6 cellular contexts compared by ENCODE assay signal in genomic region chr6:30717845-30718795, GRCh38. TPM values are rescaled to one million over a fixed set of nuclear protein-coding genes. Genes with fewer than 3 reads are reported as not detected.
A peak's percentile ranks its signal among the peaks of the same experiment; 100 is the strongest.
DNase-seq lines count a peak whose midpoint lies in the region; ATAC-seq and TF ChIP-seq lines count a peak whose summit lies in the region.
"Not testable (repeated sequence)": the region's sequence is repeated elsewhere in the genome, so short reads cannot be mapped to it uniquely, and the experiment has no call there.

No MANE protein-coding gene starts in this region.

- not testable (repeated sequence) for H3K9me3 ChIP-seq in SU-DHL-6 (ENCODE audit: insufficient read depth, low read length); heart right ventricle; neural cell (ENCODE audit: low read length); thyroid gland

- not testable (repeated sequence) for H3K27me3 ChIP-seq in SU-DHL-6 (ENCODE audit: low read length); brain microvascular endothelial cell (replicated peaks); heart right ventricle; neural cell (ENCODE audit: insufficient read depth, low read depth, low read length); thyroid gland

- peak overlapping the region; percentile 99 for H3K9ac ChIP-seq in SU-DHL-6 (ENCODE audit: low read length)
- H3K9ac ChIP-seq in neural cell (ENCODE audit: low read length) = peak overlapping the region; percentile 62

- not testable (repeated sequence) for H4K20me1 ChIP-seq in SU-DHL-6 (ENCODE audit: low read depth, low read length)
- peaks cover 15% of the 10 kb centered on the region for H4K20me1 ChIP-seq in neural cell (ENCODE audit: insufficient read depth)

- H3K79me2 ChIP-seq in SU-DHL-6 (ENCODE audit: insufficient read depth, low read length) (peaks cover 39% of the 10 kb centered on the region), neural cell (replicated peaks; ENCODE audit: insufficient read depth, low read length) (peaks cover 52% of the 10 kb centered on the region)

- not testable (repeated sequence) for TF ChIP-seq POLR2A in thyroid gland (IDR thresholded peaks at IDR 0.05)

- ATAC-seq in heart right ventricle = not testable (repeated sequence)

- intact Hi-C loops in heart right ventricle (cut with DNase I) = loop anchor here in 3 of 10 donors (1.0 to 2.0 kb wide), 4 partner anchors 27 to 31 kb away; partner anchors contain the start of gene NRM (in 2 of the 3)
- intact Hi-C loops in thyroid gland (cut with DNase I) = not testable (repeated sequence)

- H3K4me1 ChIP-seq in heart right ventricle = peaks cover 7 to 48% (median 44%) of the 10 kb centered on the region in 9 donors
- peaks cover 23 to 44% of the 10 kb centered on the region in 2 donors for H3K4me1 ChIP-seq in thyroid gland

- H3F3A ChIP-seq in SU-DHL-6 (ENCODE audit: insufficient read depth) (peaks cover 69% of the 10 kb centered on the region), neural cell (ENCODE audit: insufficient read depth, low read length, poor library complexity, severe bottlenecking) (peaks cover 10% of the 10 kb centered on the region)

- H3K27ac ChIP-seq in SU-DHL-6 (ENCODE audit: low read depth, low read length) (peak overlapping the region; percentile 94), brain microvascular endothelial cell (peak overlapping the region; percentile 88), heart right ventricle (peak overlapping the region; percentile 67 to 99 (median 94)), neural cell (ENCODE audit: low read length) (peak overlapping the region; percentile 100), thyroid gland (peak overlapping the region; percentile 88 to 99 (median 95))

- H3K4me2 ChIP-seq in SU-DHL-6 (ENCODE audit: low read depth, low read length, poor library complexity, severe bottlenecking) (peak overlapping the region; percentile 78), neural cell (ENCODE audit: low read length) (peak overlapping the region; percentile 86)

- TF ChIP-seq CTCF in GM12865 (IDR thresholded peaks at IDR 0.05; ENCODE audit: insufficient read depth, low read depth, low read length, missing control alignments); SU-DHL-6 (IDR thresholded peaks at IDR 0.05; ENCODE audit: insufficient read depth, low read length, poor library complexity, severe bottlenecking); brain microvascular endothelial cell (IDR thresholded peaks at IDR 0.05; ENCODE audit: low read depth, low read length, missing control alignments); heart right ventricle (IDR thresholded peaks at IDR 0.05); neural cell (IDR thresholded peaks at IDR 0.05; ENCODE audit: poor library complexity, severe bottlenecking): not testable (repeated sequence)
- peak in 1 of 6 experiments; percentile 5 for TF ChIP-seq CTCF in thyroid gland (IDR thresholded peaks at IDR 0.05)

- in situ Hi-C loops in brain microvascular endothelial cell (cut with HindIII; ENCODE audit: low pct_ligation_motif_present, low sequenced_read_pairs) = not testable (repeated sequence)

- TF ChIP-seq RAD21 in neural cell (conservative IDR thresholded peaks at IDR 0.05) = not testable (repeated sequence)

- H3K36me3 ChIP-seq in SU-DHL-6 (ENCODE audit: low read length) (peaks cover 24% of the 10 kb centered on the region), brain microvascular endothelial cell (replicated peaks) (peaks cover 25% of the 10 kb centered on the region), heart right ventricle (peaks cover 0 to 39% (median 22%) of the 10 kb centered on the region in 9 donors), thyroid gland (peaks cover 7 to 20% of the 10 kb centered on the region in 2 donors)
- H3K36me3 ChIP-seq in neural cell (ENCODE audit: insufficient read depth, low read length) = not testable (repeated sequence)

- not testable (repeated sequence) for H2AFZ ChIP-seq in SU-DHL-6 (ENCODE audit: low read depth, low read length, severe bottlenecking); neural cell (ENCODE audit: low read depth, low read length)

- H3K9me2 ChIP-seq in SU-DHL-6 (replicated peaks; ENCODE audit: insufficient read depth, low read length); neural cell (ENCODE audit: insufficient read depth, low read length): not testable (repeated sequence)

- TF ChIP-seq EP300 in neural cell (conservative IDR thresholded peaks at IDR 0.05; ENCODE audit: poor library complexity, severe bottlenecking) = not testable (repeated sequence)

- WGBS in heart right ventricle, 2 donors = 75 to 78% methylated on average over 38 of the region's 38 CpGs
- WGBS in thyroid gland, 2 donors = 77% methylated on average over 38 of the region's 38 CpGs

- peak overlapping the region; percentile 92 for H3K4me3 ChIP-seq in GM12865 (ENCODE audit: low read depth, low read length)
- peak overlapping the region; percentile 78 for H3K4me3 ChIP-seq in SU-DHL-6 (ENCODE audit: insufficient read depth, low read length, poor library complexity, severe bottlenecking)
- H3K4me3 ChIP-seq in brain microvascular endothelial cell (ENCODE audit: low read depth, low read length) = peak overlapping the region; percentile 22
- peak overlapping the region; percentile 5 to 92 (median 64) for H3K4me3 ChIP-seq in heart right ventricle
- H3K4me3 ChIP-seq in neural cell (ENCODE audit: low read length) = peak overlapping the region; percentile 99
- peak overlapping the region in 1 of 3 donors; percentile 15 for H3K4me3 ChIP-seq in thyroid gland (replicated peaks in 1 of 3)

- DNase-seq in GM12865 (ENCODE audit: low read depth); brain microvascular endothelial cell; heart right ventricle; thyroid gland: not testable (repeated sequence)

RNA-seq across cellular contexts. Expression of gene MDC1, which starts 1.0 kb away (rescaled TPM):
- 10 to 100 TPM; 15.3 to 21.7 (median 19.5) TPM for total RNA-seq in heart right ventricle
- 10 to 100 TPM; 11.2 to 18.1 TPM for polyA plus RNA-seq in heart right ventricle
- 4.3 and 8.1 TPM in 2 replicates for polyA plus RNA-seq in neural cell
- polyA minus RNA-seq in neural cell = 9.3 and 10.5 TPM in 2 replicates
- total RNA-seq in thyroid gland = 10 to 100 TPM; 15.3 to 27.2 (median 20.2) TPM

RNA-seq across cellular contexts. Expression of gene TUBB, which starts 2.0 kb away (rescaled TPM):
- total RNA-seq in heart right ventricle = 100 to 1,000 TPM; 144 to 437 (median 189) TPM
- polyA plus RNA-seq in heart right ventricle = 100 to 1,000 TPM; 156 to 440 TPM
- polyA plus RNA-seq in neural cell = 711 and 792 TPM in 2 replicates
- 773 and 794 TPM in 2 replicates for polyA minus RNA-seq in neural cell
- total RNA-seq in thyroid gland = 100 to 1,000 TPM; 162 to 441 (median 269) TPM

RNA-seq across cellular contexts. Expression of gene FLOT1, which starts 24.4 kb away (rescaled TPM):
- 100 to 1,000 TPM; 158 to 280 (median 184) TPM for total RNA-seq in heart right ventricle
- polyA plus RNA-seq in heart right ventricle = 100 to 1,000 TPM; 233 to 317 TPM
- polyA plus RNA-seq in neural cell = 72.7 and 84.7 TPM in 2 replicates
- 51.6 and 61.0 TPM in 2 replicates for polyA minus RNA-seq in neural cell
- 100 to 1,000 TPM; 134 to 160 (median 144) TPM for total RNA-seq in thyroid gland

RNA-seq across cellular contexts. Expression of gene IER3, which starts 26.2 kb away (rescaled TPM):
- total RNA-seq in heart right ventricle = 100 to 1,000 TPM in 6 of 10 donors, 10 to 100 TPM in 4; 15.6 to 309 (median 115) TPM
- 10 to 100 TPM; 25.3 to 93.9 TPM for polyA plus RNA-seq in heart right ventricle
- polyA plus RNA-seq in neural cell = 1.3 and 3.0 TPM in 2 replicates
- polyA minus RNA-seq in neural cell = 0.49 and 0.69 TPM in 2 replicates
- total RNA-seq in thyroid gland = 10 to 100 TPM in 2 of 4 donors, 1 to 10 TPM in 2; 9.3 to 19.1 (median 13.6) TPM

RNA-seq across cellular contexts. Expression of gene NRM, which starts 27.3 kb away (rescaled TPM):
- 1 to 10 TPM; 1.6 to 7.1 (median 3.1) TPM for total RNA-seq in heart right ventricle
- polyA plus RNA-seq in heart right ventricle = 10 to 100 TPM; 10.4 to 11.6 TPM
- polyA plus RNA-seq in neural cell = 7.1 and 7.5 TPM in 2 replicates
- polyA minus RNA-seq in neural cell = 5.8 and 6.9 TPM in 2 replicates
- total RNA-seq in thyroid gland = 1 to 10 TPM; 3.5 to 8.3 (median 5.7) TPM
